18 cellular contexts compared by ENCODE assay signal in genomic region chr9:27412963-27413362, GRCh38.
DNase-seq lines count a peak whose midpoint lies in the region; ATAC-seq, FAIRE-seq and TF ChIP-seq lines count a peak whose summit lies in the region.
"Had no signal": no experiment of that assay in that cellular context is flagged by ENCODE, and none has a peak within 500 bp of the region (broad histone marks: within the 10 kb centered on the region; RNA-seq: fewer than 3 reads in every experiment).

No MANE protein-coding gene starts in this region.

- peaks cover 0 to 6% (median 0%) of the 10 kb centered on the region in 7 donors for H3K9me3 Mint-ChIP-seq in CD14-positive monocyte
- H3K9me3 Mint-ChIP-seq: natural killer cell treated with Interleukin-12 subunit alpha and Interleukin-12 subunit beta and Interleukin-15 and Interleukin-18, amount 100 ng/mL, for 72 hours had no signal

- no peaks in the 10 kb centered on the region for H3K36me3 ChIP-seq in esophagus muscularis mucosa
- H3K36me3 ChIP-seq in muscle layer of colon (ENCODE audit: insufficient read depth, low read length): no peaks in the 10 kb centered on the region
- no peaks in the 10 kb centered on the region for H3K36me3 ChIP-seq in tibial artery
- H3K36me3 ChIP-seq: SJCRH30 had no signal

- intact Hi-C loops in esophagus muscularis mucosa (cut with DNase I): loop anchor here (10.0 kb wide), 1 partner anchor 102 kb away; no protein-coding TSS in a partner anchor
- intact Hi-C loops in tibial artery (cut with DNase I; ENCODE audit: low total_unique reads): no loop called here
- intact Hi-C loops in CD14-positive monocyte (cut with micrococcal nuclease): no loop called here

- H3K4me3 ChIP-seq in WI38 (ENCODE audit: low read depth, low read length) (peak overlapping the region; percentile 36), esophagus muscularis mucosa (peak overlapping the region; percentile 16 to 40 (median 29)), muscle layer of colon (ENCODE audit: low read depth in 1 of 2, low read length in 2 of 2) (peak overlapping the region in 1 of 2 donors; percentile 58), tibial artery (peak overlapping the region; percentile 31 to 41)
- H3K4me3 ChIP-seq: SJCRH30 had no signal

- H3K27me3 Mint-ChIP-seq in CD14-positive monocyte (ENCODE audit: low read depth in 3 of 3): peaks cover 0 to 2% (median 0%) of the 10 kb centered on the region in 3 donors
- H3K27me3 Mint-ChIP-seq: activated naive CD8-positive, alpha-beta T cell; natural killer cell treated with Interleukin-12 subunit alpha and Interleukin-12 subunit beta and Interleukin-15 and Interleukin-18, amount 100 ng/mL, for 72 hours had no signal

- H3K27me3 ChIP-seq in esophagus muscularis mucosa: no peaks in the 10 kb centered on the region
- H3K27me3 ChIP-seq in muscle layer of colon (ENCODE audit: control insufficient read depth in 1 of 2, insufficient read depth in 2 of 2, low read length in 2 of 2): no peaks in the 10 kb centered on the region
- no peaks in the 10 kb centered on the region for H3K27me3 ChIP-seq in tibial artery
- H3K27me3 ChIP-seq: SJCRH30 had no signal

- no peak for ATAC-seq in HG03175 (IDR thresholded peaks at IDR 0.05; ENCODE audit: unreplicated experiment)
- ATAC-seq: natural killer cell treated with Interleukin-12 subunit alpha and Interleukin-12 subunit beta and Interleukin-15 and Interleukin-18, amount 100 ng/mL, for 72 hours had no signal

- no peak overlapping the region for H3K4me3 Mint-ChIP-seq in CD14-positive monocyte
- H3K4me3 Mint-ChIP-seq: activated naive CD8-positive, alpha-beta T cell; natural killer cell treated with Interleukin-12 subunit alpha and Interleukin-12 subunit beta and Interleukin-15 and Interleukin-18, amount 100 ng/mL, for 72 hours had no signal

- H3K36me3 Mint-ChIP-seq in CD14-positive monocyte: peaks cover 0 to 4% of the 10 kb centered on the region in 2 donors
- H3K36me3 Mint-ChIP-seq: natural killer cell treated with Interleukin-12 subunit alpha and Interleukin-12 subunit beta and Interleukin-15 and Interleukin-18, amount 100 ng/mL, for 72 hours had no signal

- H3K27ac ChIP-seq in esophagus muscularis mucosa (replicated peaks in 1 of 4): peak overlapping the region; percentile 24 to 67 (median 57)
- peak overlapping the region; percentile 12 for H3K27ac ChIP-seq in muscle layer of colon (ENCODE audit: low read depth, low read length)
- peak overlapping the region; percentile 33 to 46 for H3K27ac ChIP-seq in tibial artery
- H3K27ac ChIP-seq: epithelial cell of prostate, SJCRH30 had no signal

- TF ChIP-seq CTCF in WI38 (IDR thresholded peaks at IDR 0.05; ENCODE audit: low read depth, low read length) (no peak), esophagus muscularis mucosa (IDR thresholded peaks at IDR 0.05) (no peak), tibial artery (IDR thresholded peaks at IDR 0.05) (no peak), CD14-positive monocyte (IDR thresholded peaks at IDR 0.05) (no peak)

- H3K9me3 ChIP-seq in esophagus muscularis mucosa (no peaks in the 10 kb centered on the region), muscle layer of colon (ENCODE audit: low read length) (no peaks in the 10 kb centered on the region), tibial artery (no peaks in the 10 kb centered on the region)
- H3K9me3 ChIP-seq: SJCRH30 had no signal

- H3K4me1 ChIP-seq in esophagus muscularis mucosa: peaks cover under 1 to 27% (median 22%) of the 10 kb centered on the region in 4 donors
- H3K4me1 ChIP-seq in muscle layer of colon (ENCODE audit: insufficient read depth, low read length): peaks cover 23% of the 10 kb centered on the region
- peaks cover 0 to 42% (median 18%) of the 10 kb centered on the region in 4 donors for H3K4me1 ChIP-seq in tibial artery
- H3K4me1 ChIP-seq: SJCRH30 had no signal

- peaks cover 4% of the 10 kb centered on the region for H3K4me1 Mint-ChIP-seq in CD14-positive monocyte

- peak overlapping the region in 1 of 7 donors; percentile 30 for H3K27ac Mint-ChIP-seq in CD14-positive monocyte
- H3K27ac Mint-ChIP-seq: activated naive CD8-positive, alpha-beta T cell; natural killer cell treated with Interleukin-12 subunit alpha and Interleukin-12 subunit beta and Interleukin-15 and Interleukin-18, amount 100 ng/mL, for 72 hours had no signal

- no peak overlapping the region for H3K9ac ChIP-seq in muscle layer of colon (ENCODE audit: low read length)

- no peak for FAIRE-seq in GM19239 (lab: Jason Lieb, UNC)

- TF ChIP-seq EP300 in esophagus muscularis mucosa (IDR thresholded peaks at IDR 0.05): no peak

- DNase-seq in esophagus muscularis mucosa (ENCODE audit: extremely low spot score) (no peak), tibial artery (no peak), OCI-M2 (lab: John Stamatoyannopoulos, UW; ENCODE audit: unreplicated experiment) (no peak), CD14-positive monocyte (ENCODE audit: low spot score) (no peak), GM19239 (ENCODE audit: insufficient read length, low spot score) (no peak)
- DNase-seq: activated CD4-positive, alpha-beta T cell treated with anti-CD3 and anti-CD28 coated beads for 48 hours; left colon; NCI-H1105; NCI-H2227 treated with DMSO at 0.1 percent for 48 hours; SJCRH30; stimulated activated CD4-positive, alpha-beta T cell treated with anti-CD3 and anti-CD28 coated beads, Interleukin-2, amount 100 ng/mL, for 24 hours; T1000 had no signal

- no peak for TF ChIP-seq POLR2A in esophagus muscularis mucosa (IDR thresholded peaks at IDR 0.05; ENCODE audit: low read depth)

- WGBS in esophagus muscularis mucosa: 64% methylated on average over 2 of the region's 2 CpGs
